ENCODE assay signal across 7 cellular contexts in genomic region chr19:6006896-6007295, GRCh38.
"Had no signal": no experiment of that assay in that cellular context is flagged by ENCODE, and none has a peak within 500 bp of the region (broad histone marks: within the 10 kb centered on the region; RNA-seq: fewer than 3 reads in every experiment).

No MANE protein-coding gene starts in this region.

- FAIRE-seq: H1, H54, HTR-8/SVneo had no signal

- H3K4me2 ChIP-seq: GM23338 had no signal

- DNase-seq: H9, HCEC 1CT, KG1 had no signal

- ATAC-seq: GM23338 had no signal

- H2AFZ ChIP-seq: GM23338 had no signal

- H3K4me3 ChIP-seq: GM23338 had no signal
